Comparison of ENCODE assay signal across 16 cellular contexts in the genomic region with DNA sequence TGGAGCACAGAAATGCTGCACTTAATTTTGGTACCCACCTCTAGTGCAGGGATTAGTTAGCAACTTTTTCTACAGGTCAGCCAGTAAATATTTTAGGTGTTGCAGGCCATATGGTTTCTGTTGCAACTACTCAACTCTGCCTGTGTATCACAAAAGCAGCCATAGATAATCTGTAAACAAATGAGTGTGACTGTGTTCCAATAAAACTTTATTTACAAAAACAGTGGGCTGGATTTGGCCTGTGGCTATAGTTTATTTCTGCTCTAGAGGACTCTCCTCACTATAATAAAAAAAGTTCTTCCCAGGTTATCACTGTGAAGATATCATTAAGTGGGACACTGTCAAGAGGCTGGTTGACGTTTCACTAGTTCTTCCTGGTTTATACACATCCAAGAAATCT.
A peak's percentile ranks its signal among the peaks of the same experiment; 100 is the strongest.
DNase-seq lines count a peak whose midpoint lies in the region; ATAC-seq and TF ChIP-seq lines count a peak whose summit lies in the region.
"Had no signal": no experiment of that assay in that cellular context is flagged by ENCODE, and none has a peak within 500 bp of the region (broad histone marks: within the 10 kb centered on the region; RNA-seq: fewer than 3 reads in every experiment).

No MANE protein-coding gene starts in this region.

- DNase-seq in memory B cell (ENCODE audit: low spot score in 2 of 2), result no peak
- no peak for DNase-seq in NCI-H226
- no peak for DNase-seq in stimulated activated effector memory CD8-positive, alpha-beta T cell treated with anti-CD3 and anti-CD28 coated beads, Interleukin-12 subunit alpha, Interleukin-12 subunit beta, amount 100 ng/mL, for 72 hours (ENCODE audit: low spot score in 2 of 2)
- DNase-seq: CD4-positive, alpha-beta memory T cell; DMS79 treated with DMSO at 0.1 percent for 48 hours; MG63; NCI-H1105; NCI-H1694 treated with DMSO at 0.1 percent for 48 hours; NCI-H69 had no signal

- peak overlapping the region in 3 of 11 experiments; percentile 33 to 61 (median 53); a peak in 4 of 22 replicates for H3K27ac ChIP-seq in BLaER1 treated with 17β-estradiol and CSF1 and Interleukin-3, amounts not matched to agents 10 nM and 100 nM
- H3K27ac ChIP-seq in DOHH2 (ENCODE audit: low read depth, low read length) (peak overlapping the region; percentile 13; the same call in 1 of the 2 replicates), OCI-LY1 (ENCODE audit: low read depth, low read length, poor library complexity, severe bottlenecking) (peak overlapping the region; percentile 75)
- H3K27ac ChIP-seq: GM23248, KMS-11 had no signal

- no peaks in the 10 kb centered on the region for H3K9me3 Mint-ChIP-seq in memory B cell
- no peaks in the 10 kb centered on the region for H3K9me3 Mint-ChIP-seq in stimulated activated effector memory CD8-positive, alpha-beta T cell treated with anti-CD3 and anti-CD28 coated beads, Interleukin-12 subunit alpha, Interleukin-12 subunit beta, amount 100 ng/mL, for 72 hours
- H3K9me3 Mint-ChIP-seq: CD4-positive, alpha-beta memory T cell had no signal

- no peaks in the 10 kb centered on the region for H3K27me3 Mint-ChIP-seq in memory B cell
- H3K27me3 Mint-ChIP-seq: CD4-positive, alpha-beta memory T cell had no signal

- H3K27me3 ChIP-seq in BLaER1 treated with 17β-estradiol and CSF1 and Interleukin-3, amounts not matched to agents 10 nM and 100 nM, result no peaks in the 10 kb centered on the region
- H3K27me3 ChIP-seq in DOHH2 (ENCODE audit: control insufficient read depth, low read length), result no peaks in the 10 kb centered on the region
- H3K27me3 ChIP-seq in OCI-LY1 (ENCODE audit: insufficient read depth, low read length), result no peaks in the 10 kb centered on the region
- H3K27me3 ChIP-seq: MG63 had no signal

- peak overlapping the region; percentile 88 for H3K27ac Mint-ChIP-seq in memory B cell
- H3K27ac Mint-ChIP-seq in stimulated activated effector memory CD8-positive, alpha-beta T cell treated with anti-CD3 and anti-CD28 coated beads, Interleukin-12 subunit alpha, Interleukin-12 subunit beta, amount 100 ng/mL, for 72 hours, result no peak overlapping the region

- no peaks in the 10 kb centered on the region for H3K36me3 Mint-ChIP-seq in memory B cell
- no peaks in the 10 kb centered on the region for H3K36me3 Mint-ChIP-seq in stimulated activated effector memory CD8-positive, alpha-beta T cell treated with anti-CD3 and anti-CD28 coated beads, Interleukin-12 subunit alpha, Interleukin-12 subunit beta, amount 100 ng/mL, for 72 hours
- H3K36me3 Mint-ChIP-seq: CD4-positive, alpha-beta memory T cell had no signal

- H3K4me3 Mint-ChIP-seq in memory B cell, result no peak overlapping the region
- H3K4me3 Mint-ChIP-seq in stimulated activated effector memory CD8-positive, alpha-beta T cell treated with anti-CD3 and anti-CD28 coated beads, Interleukin-12 subunit alpha, Interleukin-12 subunit beta, amount 100 ng/mL, for 72 hours, result no peak overlapping the region
- H3K4me3 Mint-ChIP-seq: CD4-positive, alpha-beta memory T cell had no signal

- no peaks in the 10 kb centered on the region for H3K9me3 ChIP-seq in BLaER1 treated with 17β-estradiol and CSF1 and Interleukin-3, amounts not matched to agents 10 nM and 100 nM (replicated peaks in 1 of 11)
- H3K9me3 ChIP-seq in DOHH2 (ENCODE audit: control insufficient read depth, insufficient read depth, low read length) (no peaks in the 10 kb centered on the region), OCI-LY1 (ENCODE audit: low read length) (no peaks in the 10 kb centered on the region)
- H3K9me3 ChIP-seq: MG63 had no signal

- no peaks in the 10 kb centered on the region for H4K20me1 ChIP-seq in BLaER1 treated with 17β-estradiol and CSF1 and Interleukin-3, amounts not matched to agents 10 nM and 100 nM
- H4K20me1 ChIP-seq in DOHH2 (ENCODE audit: control insufficient read depth, insufficient read depth, low read depth, low read length) (no peaks in the 10 kb centered on the region), OCI-LY1 (ENCODE audit: insufficient read depth, low read length) (no peaks in the 10 kb centered on the region)

- H3K79me2 ChIP-seq in DOHH2 (ENCODE audit: control insufficient read depth, low read length) (no peaks in the 10 kb centered on the region), OCI-LY1 (ENCODE audit: insufficient read depth, low read length) (no peaks in the 10 kb centered on the region)

- H3F3A ChIP-seq in DOHH2 (ENCODE audit: control insufficient read depth, insufficient read depth) (0 out of 2 replicates have a peak, but pooled peaks cover 2% of the 10 kb centered on the region), OCI-LY1 (ENCODE audit: insufficient read depth, low read length) (no peaks in the 10 kb centered on the region)

- no peak overlapping the region for H3K4me3 ChIP-seq in BLaER1 treated with 17β-estradiol and CSF1 and Interleukin-3, amounts not matched to agents 10 nM and 100 nM
- 0 out of 2 replicates have a peak overlapping the region, but pooled peaks have one; percentile 10 for H3K4me3 ChIP-seq in DOHH2 (ENCODE audit: low read length)
- H3K4me3 ChIP-seq in OCI-LY1 (ENCODE audit: low read depth, low read length, poor library complexity, severe bottlenecking), result no peak overlapping the region
- H3K4me3 ChIP-seq: GM23248, MG63 had no signal

- H2AFZ ChIP-seq in OCI-LY1 (ENCODE audit: low read length), result peak overlapping the region; percentile 15; the same call in 1 of the 2 replicates
- H2AFZ ChIP-seq: GM23248 had no signal

- no peaks in the 10 kb centered on the region for H3K9me2 ChIP-seq in DOHH2 (replicated peaks; ENCODE audit: control insufficient read depth, low read length)
- H3K9me2 ChIP-seq in OCI-LY1 (ENCODE audit: low read depth, low read length), result no peaks in the 10 kb centered on the region

- H3K4me1 ChIP-seq in BLaER1 treated with 17β-estradiol and CSF1 and Interleukin-3, amounts not matched to agents 10 nM and 100 nM, result peaks cover 7 to 36% (median 21%) of the 10 kb centered on the region in 10 experiments; a peak in 19 of 20 replicates
- peaks cover 47% of the 10 kb centered on the region for H3K4me1 ChIP-seq in DOHH2 (ENCODE audit: control insufficient read depth, low read length)
- H3K4me1 ChIP-seq in OCI-LY1 (ENCODE audit: insufficient read depth, low read length, severe bottlenecking), result peaks cover 37% of the 10 kb centered on the region

- H3K9ac ChIP-seq in BLaER1 treated with 17β-estradiol and CSF1 and Interleukin-3, amounts not matched to agents 10 nM and 100 nM, result no peak overlapping the region
- H3K9ac ChIP-seq in OCI-LY1 (ENCODE audit: low read length), result no peak overlapping the region
- H3K9ac ChIP-seq: GM23248, KMS-11 had no signal

- no peak for TF ChIP-seq CTCF in DOHH2 (IDR thresholded peaks at IDR 0.05; ENCODE audit: low read depth, low read length, poor library complexity, severe bottlenecking)
- TF ChIP-seq CTCF in OCI-LY1 (IDR thresholded peaks at IDR 0.05; ENCODE audit: low read length), result no peak

- ATAC-seq in memory B cell (ENCODE audit: low read depth) (no peak), HG03520 (IDR thresholded peaks at IDR 0.05; ENCODE audit: unreplicated experiment) (no peak)
- no peak for ATAC-seq in stimulated activated effector memory CD8-positive, alpha-beta T cell treated with anti-CD3 and anti-CD28 coated beads, Interleukin-12 subunit alpha, Interleukin-12 subunit beta, amount 100 ng/mL, for 72 hours
- ATAC-seq: HCT116 had no signal

- H3K4me2 ChIP-seq in BLaER1 treated with 17β-estradiol and CSF1 and Interleukin-3, amounts not matched to agents 10 nM and 100 nM, result peak overlapping the region in 6 of 11 experiments; percentile 38 to 77 (median 53); a peak in 9 of 22 replicates
- H3K4me2 ChIP-seq in DOHH2 (ENCODE audit: low read length), result peak overlapping the region; percentile 19; the same call in 1 of the 2 replicates
- no peak overlapping the region for H3K4me2 ChIP-seq in OCI-LY1 (ENCODE audit: low read length)
- H3K4me2 ChIP-seq: KMS-11 had no signal

- peaks cover 31% of the 10 kb centered on the region for H3K4me1 Mint-ChIP-seq in memory B cell
- H3K4me1 Mint-ChIP-seq in stimulated activated effector memory CD8-positive, alpha-beta T cell treated with anti-CD3 and anti-CD28 coated beads, Interleukin-12 subunit alpha, Interleukin-12 subunit beta, amount 100 ng/mL, for 72 hours, result peaks cover 13% of the 10 kb centered on the region

- no peaks in the 10 kb centered on the region for H3K36me3 ChIP-seq in BLaER1 treated with 17β-estradiol and CSF1 and Interleukin-3, amounts not matched to agents 10 nM and 100 nM
- H3K36me3 ChIP-seq in DOHH2 (ENCODE audit: control insufficient read depth, low read length) (0 out of 2 replicates have a peak, but pooled peaks cover 3% of the 10 kb centered on the region), OCI-LY1 (ENCODE audit: insufficient read depth, low read length) (no peaks in the 10 kb centered on the region)
- H3K36me3 ChIP-seq: MG63 had no signal
